Comparison of ENCODE assay signal across 1 cellular context in genomic region chr10:70191161-70191770, GRCh38.
A peak's percentile ranks its signal among the peaks of the same experiment; 100 is the strongest.
TF ChIP-seq lines count a peak whose summit lies in the region.

No MANE protein-coding gene starts in this region.

TF ChIP-seq in K562, 482 proteins besides CTCF, POLR2A, EP300 and RAD21:
- TF ChIP-seq ZNF408 (CRISPR knock-in tag; IDR thresholded peaks at IDR 0.05; ENCODE audit: low read depth) (no peak), ZNF586 (CRISPR knock-in tag; conservative IDR thresholded peaks at IDR 0.05) (no peak), POLR2AphosphoS5 (IDR thresholded peaks at IDR 0.05; ENCODE audit: control insufficient read depth, insufficient read depth, low read depth, low read length) (no peak), RCOR1 (IDR thresholded peaks at IDR 0.05; ENCODE audit: borderline replicate concordance in 1 of 2, low read depth in 2 of 2, low read length in 2 of 2) (peak in 1 of 2 experiments; percentile 78; a peak in 2 of 4 replicates), ZNF592 (IDR thresholded peaks at IDR 0.05) (no peak), SOX6 (IDR thresholded peaks at IDR 0.05) (peak; percentile 55; the same call in 1 of the 2 replicates), ZNF445 (CRISPR knock-in tag; IDR thresholded peaks at IDR 0.05; ENCODE audit: low read depth) (no peak), KLF6 (CRISPR knock-in tag; IDR thresholded peaks at IDR 0.05; ENCODE audit: borderline replicate concordance) (no peak), ZBTB17 (CRISPR knock-in tag; IDR thresholded peaks at IDR 0.05) (no peak), FOSL1 (tag; conservative IDR thresholded peaks at IDR 0.05) (peak; percentile 32)
- TF ChIP-seq, protein P1, sequence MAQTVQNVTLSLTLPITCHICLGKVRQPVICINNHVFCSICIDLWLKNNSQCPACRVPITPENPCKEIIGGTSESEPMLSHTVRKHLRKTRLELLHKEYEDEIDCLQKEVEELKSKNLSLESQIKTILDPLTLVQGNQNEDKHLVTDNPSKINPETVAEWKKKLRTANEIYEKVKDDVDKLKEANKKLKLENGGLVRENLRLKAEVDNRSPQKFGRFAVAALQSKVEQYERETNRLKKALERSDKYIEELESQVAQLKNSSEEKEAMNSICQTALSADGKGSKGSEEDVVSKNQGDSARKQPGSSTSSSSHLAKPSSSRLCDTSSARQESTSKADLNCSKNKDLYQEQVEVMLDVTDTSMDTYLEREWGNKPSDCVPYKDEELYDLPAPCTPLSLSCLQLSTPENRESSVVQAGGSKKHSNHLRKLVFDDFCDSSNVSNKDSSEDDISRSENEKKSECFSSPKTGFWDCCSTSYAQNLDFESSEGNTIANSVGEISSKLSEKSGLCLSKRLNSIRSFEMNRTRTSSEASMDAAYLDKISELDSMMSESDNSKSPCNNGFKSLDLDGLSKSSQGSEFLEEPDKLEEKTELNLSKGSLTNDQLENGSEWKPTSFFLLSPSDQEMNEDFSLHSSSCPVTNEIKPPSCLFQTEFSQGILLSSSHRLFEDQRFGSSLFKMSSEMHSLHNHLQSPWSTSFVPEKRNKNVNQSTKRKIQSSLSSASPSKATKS (CRISPR knock-in tag; IDR thresholded peaks at IDR 0.05) = no peak
- TF ChIP-seq, protein P2, sequence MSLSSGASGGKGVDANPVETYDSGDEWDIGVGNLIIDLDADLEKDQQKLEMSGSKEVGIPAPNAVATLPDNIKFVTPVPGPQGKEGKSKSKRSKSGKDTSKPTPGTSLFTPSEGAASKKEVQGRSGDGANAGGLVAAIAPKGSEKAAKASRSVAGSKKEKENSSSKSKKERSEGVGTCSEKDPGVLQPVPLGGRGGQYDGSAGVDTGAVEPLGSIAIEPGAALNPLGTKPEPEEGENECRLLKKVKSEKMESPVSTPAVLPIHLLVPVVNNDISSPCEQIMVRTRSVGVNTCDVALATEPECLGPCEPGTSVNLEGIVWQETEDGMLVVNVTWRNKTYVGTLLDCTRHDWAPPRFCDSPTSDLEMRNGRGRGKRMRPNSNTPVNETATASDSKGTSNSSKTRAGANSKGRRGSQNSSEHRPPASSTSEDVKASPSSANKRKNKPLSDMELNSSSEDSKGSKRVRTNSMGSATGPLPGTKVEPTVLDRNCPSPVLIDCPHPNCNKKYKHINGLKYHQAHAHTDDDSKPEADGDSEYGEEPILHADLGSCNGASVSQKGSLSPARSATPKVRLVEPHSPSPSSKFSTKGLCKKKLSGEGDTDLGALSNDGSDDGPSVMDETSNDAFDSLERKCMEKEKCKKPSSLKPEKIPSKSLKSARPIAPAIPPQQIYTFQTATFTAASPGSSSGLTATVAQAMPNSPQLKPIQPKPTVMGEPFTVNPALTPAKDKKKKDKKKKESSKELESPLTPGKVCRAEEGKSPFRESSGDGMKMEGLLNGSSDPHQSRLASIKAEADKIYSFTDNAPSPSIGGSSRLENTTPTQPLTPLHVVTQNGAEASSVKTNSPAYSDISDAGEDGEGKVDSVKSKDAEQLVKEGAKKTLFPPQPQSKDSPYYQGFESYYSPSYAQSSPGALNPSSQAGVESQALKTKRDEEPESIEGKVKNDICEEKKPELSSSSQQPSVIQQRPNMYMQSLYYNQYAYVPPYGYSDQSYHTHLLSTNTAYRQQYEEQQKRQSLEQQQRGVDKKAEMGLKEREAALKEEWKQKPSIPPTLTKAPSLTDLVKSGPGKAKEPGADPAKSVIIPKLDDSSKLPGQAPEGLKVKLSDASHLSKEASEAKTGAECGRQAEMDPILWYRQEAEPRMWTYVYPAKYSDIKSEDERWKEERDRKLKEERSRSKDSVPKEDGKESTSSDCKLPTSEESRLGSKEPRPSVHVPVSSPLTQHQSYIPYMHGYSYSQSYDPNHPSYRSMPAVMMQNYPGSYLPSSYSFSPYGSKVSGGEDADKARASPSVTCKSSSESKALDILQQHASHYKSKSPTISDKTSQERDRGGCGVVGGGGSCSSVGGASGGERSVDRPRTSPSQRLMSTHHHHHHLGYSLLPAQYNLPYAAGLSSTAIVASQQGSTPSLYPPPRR (CRISPR knock-in tag; IDR thresholded peaks at IDR 0.05; ENCODE audit: borderline replicate concordance) = no peak
- TF ChIP-seq, protein P3, sequence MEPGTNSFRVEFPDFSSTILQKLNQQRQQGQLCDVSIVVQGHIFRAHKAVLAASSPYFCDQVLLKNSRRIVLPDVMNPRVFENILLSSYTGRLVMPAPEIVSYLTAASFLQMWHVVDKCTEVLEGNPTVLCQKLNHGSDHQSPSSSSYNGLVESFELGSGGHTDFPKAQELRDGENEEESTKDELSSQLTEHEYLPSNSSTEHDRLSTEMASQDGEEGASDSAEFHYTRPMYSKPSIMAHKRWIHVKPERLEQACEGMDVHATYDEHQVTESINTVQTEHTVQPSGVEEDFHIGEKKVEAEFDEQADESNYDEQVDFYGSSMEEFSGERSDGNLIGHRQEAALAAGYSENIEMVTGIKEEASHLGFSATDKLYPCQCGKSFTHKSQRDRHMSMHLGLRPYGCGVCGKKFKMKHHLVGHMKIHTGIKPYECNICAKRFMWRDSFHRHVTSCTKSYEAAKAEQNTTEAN (CRISPR knock-in tag; IDR thresholded peaks at IDR 0.05) = no peak
